In the genomic region with DNA sequence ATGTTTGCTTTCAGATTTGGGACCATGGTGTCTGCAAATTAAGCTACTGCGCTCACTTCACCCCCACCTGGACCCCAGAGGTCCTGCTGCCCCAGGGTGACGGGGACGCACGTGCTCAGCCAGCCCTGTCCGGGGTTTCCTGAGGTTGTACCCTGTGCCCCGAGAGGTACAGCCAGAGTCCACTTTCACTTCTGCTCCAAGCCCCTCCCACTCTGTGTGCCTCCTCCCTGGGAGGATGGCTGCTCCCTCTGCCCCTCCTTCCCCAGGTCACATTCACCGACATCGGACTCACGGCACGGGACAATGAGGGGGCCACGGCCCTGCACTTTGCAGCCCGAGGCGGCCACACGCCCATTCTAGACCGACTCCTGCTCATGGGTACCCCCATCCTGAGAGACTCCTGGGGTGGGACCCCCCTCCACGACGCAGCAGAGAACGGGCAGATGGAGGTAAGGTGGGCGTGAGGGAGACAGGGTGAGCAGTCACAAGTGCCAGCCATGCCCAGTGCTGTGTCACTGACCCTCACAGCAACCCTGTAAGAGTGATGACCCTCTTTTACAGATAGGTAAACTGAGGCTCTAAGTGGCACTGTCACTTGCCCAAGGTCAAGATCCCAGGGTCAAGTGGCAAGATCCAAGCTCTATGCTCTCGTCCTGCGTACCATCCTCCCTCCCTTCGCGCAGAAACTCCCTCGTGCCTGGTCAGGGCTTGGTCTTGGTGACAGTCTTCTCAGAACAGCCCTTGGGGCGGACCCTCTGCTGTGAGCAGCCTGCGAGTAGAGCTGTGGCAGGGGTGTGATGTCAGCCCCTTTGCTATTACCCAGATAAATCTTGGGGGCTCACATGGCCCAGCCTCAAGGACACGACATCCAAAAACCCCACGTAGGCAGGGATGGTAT, we compare ENCODE assay signal across 9 cellular contexts. TPM values are rescaled to one million over a fixed set of nuclear protein-coding genes. Genes with fewer than 3 reads are reported as not detected.
DNase-seq lines count a peak whose midpoint lies in the region; ATAC-seq, FAIRE-seq and TF ChIP-seq lines count a peak whose summit lies in the region.
"Had no signal": no experiment of that assay in that cellular context is flagged by ENCODE, and none has a peak within 500 bp of the region (broad histone marks: within the 10 kb centered on the region; RNA-seq: fewer than 3 reads in every experiment).

No MANE protein-coding gene starts in this region.

- H4K20me1 ChIP-seq in GM12878 (ENCODE audit: control insufficient read depth, insufficient read depth) = no peaks in the 10 kb centered on the region

- peak overlapping the region; percentile 85 for H2AFZ ChIP-seq in GM12878 (ENCODE audit: control insufficient read depth, low read depth, low read length)

- no peak overlapping the region for H3K4me3 Mint-ChIP-seq in MCF 10A (ENCODE audit: unreplicated experiment)
- H3K4me3 Mint-ChIP-seq in type B pancreatic cell = no peak overlapping the region
- H3K4me3 Mint-ChIP-seq in chondrocyte (ENCODE audit: unreplicated experiment) = no peak overlapping the region
- H3K4me3 Mint-ChIP-seq in endothelial cell (ENCODE audit: unreplicated experiment) = no peak overlapping the region

- FAIRE-seq in GM12878 (lab: Jason Lieb, UNC) = peak; percentile 85

- H3K4me1 Mint-ChIP-seq in MCF 10A (ENCODE audit: insufficient read depth, unreplicated experiment) (no peaks in the 10 kb centered on the region), type B pancreatic cell (ENCODE audit: unreplicated experiment) (peaks cover 3% of the 10 kb centered on the region), chondrocyte (ENCODE audit: low read depth) (peaks cover 13% of the 10 kb centered on the region), endothelial cell (ENCODE audit: unreplicated experiment) (no peaks in the 10 kb centered on the region)

- H3K9me3 Mint-ChIP-seq in MCF 10A (ENCODE audit: unreplicated experiment) (peaks cover 4% of the 10 kb centered on the region), type B pancreatic cell (no peaks in the 10 kb centered on the region), chondrocyte (ENCODE audit: low read depth) (peaks cover 10% of the 10 kb centered on the region), endothelial cell (ENCODE audit: unreplicated experiment) (peaks cover 1% of the 10 kb centered on the region)

- no peaks in the 10 kb centered on the region for H3K9me3 ChIP-seq in breast epithelium
- no peaks in the 10 kb centered on the region; the same call in 2 of the 3 replicates for H3K9me3 ChIP-seq in GM12878 (replicated peaks; ENCODE audit: control insufficient read depth, insufficient read depth, low read length)

- no peaks in the 10 kb centered on the region for H3K27me3 Mint-ChIP-seq in MCF 10A (ENCODE audit: insufficient read depth, unreplicated experiment)
- no peaks in the 10 kb centered on the region for H3K27me3 Mint-ChIP-seq in type B pancreatic cell
- no peaks in the 10 kb centered on the region for H3K27me3 Mint-ChIP-seq in chondrocyte (ENCODE audit: low read depth)
- H3K27me3 Mint-ChIP-seq in endothelial cell (ENCODE audit: unreplicated experiment) = peaks cover 5% of the 10 kb centered on the region

- SMC1A ChIA-PET in GM12878 (lab: Charles Lee; ENCODE audit: uncharacterized antibody, unreplicated experiment) = interaction anchor here (0.6 to 2.5 kb wide), 12 partner anchors 9 to 249 kb away, joined by 3 to 13 read pairs (median 5); a partner anchor contains a TSS

- TF ChIP-seq EP300 in GM12878 (IDR thresholded peaks at IDR 0.05; ENCODE audit: borderline replicate concordance in 1 of 2, control insufficient read depth in 1 of 2, low read depth in 2 of 2, low read length in 2 of 2) = no peak

- peak overlapping the region; percentile 94 for H3K4me2 ChIP-seq in GM12878 (ENCODE audit: control insufficient read depth, insufficient read depth)

- H3K79me2 ChIP-seq in GM12878 (ENCODE audit: control insufficient read depth, insufficient read depth, low read length) = no peaks in the 10 kb centered on the region

- H3K27ac Mint-ChIP-seq in MCF 10A (ENCODE audit: low read depth, unreplicated experiment) (no peak overlapping the region), type B pancreatic cell (no peak overlapping the region), chondrocyte (ENCODE audit: unreplicated experiment) (no peak overlapping the region), endothelial cell (ENCODE audit: unreplicated experiment) (no peak overlapping the region)

- no peak for TF ChIP-seq POLR2A in breast epithelium (IDR thresholded peaks at IDR 0.05)
- peak; percentile 61; the same call in 1 of the 2 replicates for TF ChIP-seq POLR2A in GM12878 (IDR thresholded peaks at IDR 0.05; ENCODE audit: low read depth, low read length)

- intact Hi-C loops in breast epithelium (cut with DNase I; ENCODE audit: low total_unique reads) = no loop called here
- intact Hi-C loops in MCF 10A (cut with micrococcal nuclease) = no loop called here
- intact Hi-C loops in GM12878 (cut with micrococcal nuclease; ENCODE audit: unreplicated experiment) = loop anchor here (5.0 kb wide), 1 partner anchor 45 kb away; a partner anchor contains a TSS

- no peak for TF ChIP-seq CTCF in breast epithelium (IDR thresholded peaks at IDR 0.05)
- no peak for TF ChIP-seq CTCF in MCF 10A (IDR thresholded peaks at IDR 0.05; ENCODE audit: unreplicated experiment)
- TF ChIP-seq CTCF in GM12878 (IDR thresholded peaks at IDR 0.05 in 2 of 3, conservative IDR thresholded peaks at IDR 0.05 in 1 of 3; ENCODE audit: control insufficient read depth in 2 of 3, extremely low read depth in 1 of 3, insufficient read depth in 1 of 3, low read depth in 3 of 3, low read length in 3 of 3) = no peak
- TF ChIP-seq CTCF in type B pancreatic cell (conservative IDR thresholded peaks at IDR 0.05) = no peak
- no peak for TF ChIP-seq CTCF in chondrocyte (IDR thresholded peaks at IDR 0.05)
- TF ChIP-seq CTCF in endothelial cell (IDR thresholded peaks at IDR 0.05; ENCODE audit: unreplicated experiment) = no peak

- no peaks in the 10 kb centered on the region for H3K36me3 ChIP-seq in breast epithelium
- no peaks in the 10 kb centered on the region for H3K36me3 ChIP-seq in GM12878 (ENCODE audit: control insufficient read depth in 2 of 2, insufficient read depth in 2 of 2, low read length in 1 of 2)

- H3K4me3 ChIP-seq in breast epithelium (peak overlapping the region in 2 of 3 donors; percentile 5 to 22), GM12878 (peak overlapping the region; percentile 26)

- POLR2A ChIA-PET in MCF 10A (lab: Yijun Ruan, JAX) = no interaction called here
- POLR2A ChIA-PET in GM12878 (lab: Charles Lee) = interaction anchor here (1.4 to 3.1 kb wide), 4 partner anchors 9 to 138 kb away, joined by 5 to 13 read pairs (median 10); no protein-coding TSS in a partner anchor

- no TSS peak for BruUV-seq in MCF 10A (replicated peaks; lab: Mats Ljungman, UMichigan)
- BruUV-seq in GM12878 (replicated peaks; lab: Mats Ljungman, UMichigan) = no TSS peak

- no peaks in the 10 kb centered on the region for H3K27me3 ChIP-seq in breast epithelium
- H3K27me3 ChIP-seq in GM12878 (replicated peaks in 1 of 2; ENCODE audit: control insufficient read depth in 2 of 2, insufficient read depth in 2 of 2, low read length in 1 of 2) = no peaks in the 10 kb centered on the region

- peak overlapping the region; percentile 40 for H3K9ac ChIP-seq in GM12878 (ENCODE audit: control insufficient read depth, insufficient read depth, low read length)

- 48% methylated on average over 28 of the region's 28 CpGs for WGBS in GM12878 (ENCODE audit: insufficient coverage, insufficient replicate concordance, low lambda C conversion rate, missing lambda C conversion rate)

- H3K36me3 Mint-ChIP-seq in MCF 10A (ENCODE audit: insufficient read depth, unreplicated experiment) (no peaks in the 10 kb centered on the region), type B pancreatic cell (no peaks in the 10 kb centered on the region), chondrocyte (ENCODE audit: low read depth) (peaks cover 4% of the 10 kb centered on the region), endothelial cell (ENCODE audit: low read depth, unreplicated experiment) (no peaks in the 10 kb centered on the region)

- H3K4me1 ChIP-seq in breast epithelium (no peaks in the 10 kb centered on the region), GM12878 (ENCODE audit: control insufficient read depth, insufficient read depth, low read length) (peaks cover 21% of the 10 kb centered on the region)

- CTCF ChIA-PET in MCF 10A (lab: Yijun Ruan, JAX) = no interaction called here
- CTCF ChIA-PET in GM12878 (lab: Yijun Ruan, JAX) = interaction anchor here (0.7 to 4.4 kb wide), 9 partner anchors 31 to 434 kb away, joined by 3 to 41 read pairs (median 4); a partner anchor contains a TSS

- RAD21 ChIA-PET in GM12878 (lab: Charles Lee; ENCODE audit: unreplicated experiment) = interaction anchor here (0.7 to 2.5 kb wide), 10 partner anchors 10 to 250 kb away, joined by 3 to 23 read pairs (median 7); a partner anchor contains a TSS

- in situ Hi-C loops in GM12878 (cut with MboI) = no loop called here

- DNase-seq in breast epithelium (ENCODE audit: low spot score in 2 of 2) = peak in 1 of 2 donors; percentile 37
- DNase-seq in MCF 10A (ENCODE audit: unreplicated experiment) = no peak
- peak; percentile 70 for DNase-seq in GM12878 (ENCODE audit: low read depth, low spot score)
- DNase-seq in type B pancreatic cell (ENCODE audit: extremely low spot score, unreplicated experiment) = peak; percentile 61
- no peak for DNase-seq in chondrocyte (ENCODE audit: low spot score)
- no peak for DNase-seq in endothelial cell (ENCODE audit: low spot score)
- no peak for DNase-seq in AML-193 (lab: John Stamatoyannopoulos, UW)

- peak; percentile 74 for ATAC-seq in HG03103 (IDR thresholded peaks at IDR 0.05; ENCODE audit: low read depth, unreplicated experiment)
- peak; percentile 95 for ATAC-seq in GM12878

- TF ChIP-seq RAD21 in GM12878 (IDR thresholded peaks at IDR 0.05; ENCODE audit: insufficient read depth, low read depth, low read length) = no peak

- H3K27ac ChIP-seq in breast epithelium (no peak overlapping the region), GM12878 (ENCODE audit: control insufficient read depth, insufficient read depth) (peak overlapping the region; percentile 62)

RNA-seq across cellular contexts. Expression of a gene that starts 7.6 kb away (rescaled TPM):
- total RNA-seq in breast epithelium (1 to 10 TPM in 1 of 3 donors, under 1 TPM in 2; 0.15 to 1.3 (median 0.64) TPM), MCF 10A (2022) (not detected in 2 replicates), GM12878 (2014; rRNA removed) (0.49 and 0.56 TPM in 2 replicates), GM12878 (2014; rRNA removed; fragmentation: Illumina TruSeq; extraction: Trizol) (0.14 and 0.18 TPM in 2 replicates), GM12878 (2021) (0.32 and 0.41 TPM in 2 replicates), type B pancreatic cell (ENCODE audit: low replicate concordance) (0.12 and 0.24 TPM in 2 replicates), chondrocyte (0.07 to 0.17 TPM (median 0.15 TPM) in 3 replicates), endothelial cell (ENCODE audit: unreplicated experiment) (0.82 TPM)
- total RNA-seq in GM12878 (2013; cell fraction: nucleolus; rRNA removed) = 3.3 and 4.0 TPM in 2 replicates
- 0.07 TPM for polyA plus RNA-seq in GM12878 (2011; ENCODE audit: low read depth)
- polyA plus RNA-seq in GM12878 (2011; rRNA removed) (0.56 and 0.94 TPM in 2 replicates), GM12878 (2014; fragmentation: Illumina TruSeq; extraction: Trizol) (0.12 TPM in 1 of 2 replicates, not detected in the other), GM12878 (2014; fragmentation: Nextera tagmentation; extraction: Ambion mirVana) (not detected), GM12878 (2014; rRNA removed) (0.36 and 0.39 TPM in 2 replicates), GM12878 (2016; fragmentation: Nextera tagmentation; extraction: Ambion mirVana) (under 1 TPM in 1 of 2 experiments, not detected in 1; 0.05 TPM)
- polyA plus RNA-seq in GM12878 (2011; cell fraction: cytosol; rRNA removed) = 1.6 and 2.2 TPM in 2 replicates
- 6.6 and 6.9 TPM in 2 replicates for polyA plus RNA-seq in GM12878 (2011; cell fraction: nucleus; rRNA removed)
- polyA plus RNA-seq in GM12878 (2012) = 0.38 and 0.48 TPM in 2 replicates
- 0.15 and 0.62 TPM in 2 replicates for polyA minus RNA-seq in GM12878 (2011; rRNA and poly(A)+ RNA removed)
- polyA minus RNA-seq in GM12878 (2011; cell fraction: cytosol; rRNA and poly(A)+ RNA removed) = 0.94 TPM in 1 of 2 replicates, not detected in the other
- 0.60 and 0.77 TPM in 2 replicates for polyA minus RNA-seq in GM12878 (2011; cell fraction: nucleus; rRNA and poly(A)+ RNA removed)

RNA-seq across cellular contexts. Expression of a gene that starts 30.7 kb away (rescaled TPM):
- under 1 TPM; 0.15 to 0.98 (median 0.32) TPM for total RNA-seq in breast epithelium
- total RNA-seq in MCF 10A (2022) = 0.27 and 0.35 TPM in 2 replicates
- total RNA-seq in GM12878 (2013; cell fraction: nucleolus; rRNA removed) = 0.12 and 0.13 TPM in 2 replicates
- total RNA-seq in GM12878 (2014; rRNA removed) = 0.05 TPM in 1 of 2 replicates, not detected in the other
- total RNA-seq in GM12878 (2014; rRNA removed; fragmentation: Illumina TruSeq; extraction: Trizol) = not detected in 2 replicates
- 0.05 TPM in 1 of 2 replicates, not detected in the other for total RNA-seq in GM12878 (2021)
- not detected for polyA plus RNA-seq in GM12878 (2011; ENCODE audit: low read depth)
- not detected in 2 replicates for polyA plus RNA-seq in GM12878 (2011; rRNA removed)
- not detected in 2 replicates for polyA plus RNA-seq in GM12878 (2011; cell fraction: cytosol; rRNA removed)
- 0.09 TPM in 1 of 2 replicates, not detected in the other for polyA plus RNA-seq in GM12878 (2011; cell fraction: nucleus; rRNA removed)
- 0.03 TPM in 1 of 2 replicates, not detected in the other for polyA plus RNA-seq in GM12878 (2012)
- polyA plus RNA-seq in GM12878 (2014; fragmentation: Illumina TruSeq; extraction: Trizol) = not detected in 2 replicates
- polyA plus RNA-seq in GM12878 (2014; fragmentation: Nextera tagmentation; extraction: Ambion mirVana) = not detected
- not detected in 2 replicates for polyA plus RNA-seq in GM12878 (2014; rRNA removed)
- polyA plus RNA-seq in GM12878 (2016; fragmentation: Nextera tagmentation; extraction: Ambion mirVana) = under 1 TPM in 1 of 2 experiments, not detected in 1; 0.03 TPM
- not detected in 2 replicates for polyA minus RNA-seq in GM12878 (2011; rRNA and poly(A)+ RNA removed)
- not detected in 2 replicates for polyA minus RNA-seq in GM12878 (2011; cell fraction: cytosol; rRNA and poly(A)+ RNA removed)
- polyA minus RNA-seq in GM12878 (2011; cell fraction: nucleus; rRNA and poly(A)+ RNA removed) = not detected in 2 replicates
- total RNA-seq in type B pancreatic cell (ENCODE audit: low replicate concordance) = 0.07 TPM in 1 of 2 replicates, not detected in the other
- 12.2 to 25.6 TPM (median 24.4 TPM) in 3 replicates for total RNA-seq in chondrocyte
- not detected for total RNA-seq in endothelial cell (ENCODE audit: unreplicated experiment)
- total RNA-seq: activated CD8-positive, alpha-beta memory T cell treated with anti-CD3 and anti-CD28 coated beads for 36 hours had no signal

RNA-seq across cellular contexts. Expression of a gene that starts 47.0 kb away (rescaled TPM):
- 10 to 100 TPM; 11.2 to 16.7 (median 12.1) TPM for total RNA-seq in breast epithelium
- 40.1 and 40.4 TPM in 2 replicates for total RNA-seq in MCF 10A (2022)
- total RNA-seq in GM12878 (2013; cell fraction: nucleolus; rRNA removed) = 121 and 125 TPM in 2 replicates
- total RNA-seq in GM12878 (2014; rRNA removed) = 35.4 and 37.9 TPM in 2 replicates
- 22.6 and 24.4 TPM in 2 replicates for total RNA-seq in GM12878 (2014; rRNA removed; fragmentation: Illumina TruSeq; extraction: Trizol)
- total RNA-seq in GM12878 (2021) = 31.9 and 34.3 TPM in 2 replicates
- 10.1 TPM for polyA plus RNA-seq in GM12878 (2011; ENCODE audit: low read depth)
- 31.9 and 42.2 TPM in 2 replicates for polyA plus RNA-seq in GM12878 (2011; rRNA removed)
- 38.5 and 49.2 TPM in 2 replicates for polyA plus RNA-seq in GM12878 (2011; cell fraction: cytosol; rRNA removed)
- 71.2 and 92.5 TPM in 2 replicates for polyA plus RNA-seq in GM12878 (2011; cell fraction: nucleus; rRNA removed)
- polyA plus RNA-seq in GM12878 (2012) = 11.0 and 12.3 TPM in 2 replicates
- 22.2 and 22.3 TPM in 2 replicates for polyA plus RNA-seq in GM12878 (2014; fragmentation: Illumina TruSeq; extraction: Trizol)
- 1 to 10 TPM; 3.3 to 3.6 TPM for polyA plus RNA-seq in GM12878 (2014; fragmentation: Nextera tagmentation; extraction: Ambion mirVana)
- 30.3 and 35.2 TPM in 2 replicates for polyA plus RNA-seq in GM12878 (2014; rRNA removed)
- 10 to 100 TPM; 46.4 to 49.1 TPM for polyA plus RNA-seq in GM12878 (2016; fragmentation: Nextera tagmentation; extraction: Ambion mirVana)
- polyA minus RNA-seq in GM12878 (2011; rRNA and poly(A)+ RNA removed) = 46.1 and 55.5 TPM in 2 replicates
- 10.7 and 21.7 TPM in 2 replicates for polyA minus RNA-seq in GM12878 (2011; cell fraction: cytosol; rRNA and poly(A)+ RNA removed)
- 37.5 and 75.9 TPM in 2 replicates for polyA minus RNA-seq in GM12878 (2011; cell fraction: nucleus; rRNA and poly(A)+ RNA removed)
- 21.4 and 34.5 TPM in 2 replicates for total RNA-seq in type B pancreatic cell (ENCODE audit: low replicate concordance)
- total RNA-seq in chondrocyte = 11.5 to 23.4 TPM (median 12.7 TPM) in 3 replicates
- total RNA-seq in endothelial cell (ENCODE audit: unreplicated experiment) = 17.7 TPM

RNA-seq across cellular contexts. Expression of a gene that starts 51.0 kb away (rescaled TPM):
- total RNA-seq in breast epithelium = under 1 TPM in 2 of 3 donors, not detected in 1; 0.48 to 0.98 TPM
- 14.5 and 18.1 TPM in 2 replicates for total RNA-seq in MCF 10A (2022)
- not detected in 2 replicates for total RNA-seq in GM12878 (2013; cell fraction: nucleolus; rRNA removed)
- total RNA-seq in GM12878 (2014; rRNA removed) = not detected in 2 replicates
- total RNA-seq in GM12878 (2014; rRNA removed; fragmentation: Illumina TruSeq; extraction: Trizol) = not detected in 2 replicates
- total RNA-seq in GM12878 (2021) = not detected in 2 replicates
- polyA plus RNA-seq in GM12878 (2011; ENCODE audit: low read depth) = not detected
- polyA plus RNA-seq in GM12878 (2011; rRNA removed) = not detected in 2 replicates
- polyA plus RNA-seq in GM12878 (2011; cell fraction: cytosol; rRNA removed) = not detected in 2 replicates
- not detected in 2 replicates for polyA plus RNA-seq in GM12878 (2011; cell fraction: nucleus; rRNA removed)
- polyA plus RNA-seq in GM12878 (2012) = 0.11 TPM in 1 of 2 replicates, not detected in the other
- polyA plus RNA-seq in GM12878 (2014; fragmentation: Illumina TruSeq; extraction: Trizol) = not detected in 2 replicates
- not detected for polyA plus RNA-seq in GM12878 (2014; fragmentation: Nextera tagmentation; extraction: Ambion mirVana)
- not detected in 2 replicates for polyA plus RNA-seq in GM12878 (2014; rRNA removed)
- not detected for polyA plus RNA-seq in GM12878 (2016; fragmentation: Nextera tagmentation; extraction: Ambion mirVana)
- polyA minus RNA-seq in GM12878 (2011; rRNA and poly(A)+ RNA removed) = not detected in 2 replicates
- not detected in 2 replicates for polyA minus RNA-seq in GM12878 (2011; cell fraction: cytosol; rRNA and poly(A)+ RNA removed)
- 0.24 TPM in 1 of 2 replicates, not detected in the other for polyA minus RNA-seq in GM12878 (2011; cell fraction: nucleus; rRNA and poly(A)+ RNA removed)
- 0.29 and 3.8 TPM in 2 replicates for total RNA-seq in type B pancreatic cell (ENCODE audit: low replicate concordance)
- 1.8 to 10.3 TPM (median 9.4 TPM) in 3 replicates for total RNA-seq in chondrocyte
- total RNA-seq in endothelial cell (ENCODE audit: unreplicated experiment) = 0.41 TPM

Comparison
In these comparisons a context has a peak if more than half of its experiments do, and no peak if none do; other contexts are left out.
1. DNase-seq: peak in GM12878 (single experiment) and type B pancreatic cell (single experiment); none in MCF 10A (single experiment), chondrocyte (single experiment), endothelial cell (single experiment) and AML-193 (0 of 2).